ENCODE assay signal across 8 cellular contexts in the genomic region with DNA sequence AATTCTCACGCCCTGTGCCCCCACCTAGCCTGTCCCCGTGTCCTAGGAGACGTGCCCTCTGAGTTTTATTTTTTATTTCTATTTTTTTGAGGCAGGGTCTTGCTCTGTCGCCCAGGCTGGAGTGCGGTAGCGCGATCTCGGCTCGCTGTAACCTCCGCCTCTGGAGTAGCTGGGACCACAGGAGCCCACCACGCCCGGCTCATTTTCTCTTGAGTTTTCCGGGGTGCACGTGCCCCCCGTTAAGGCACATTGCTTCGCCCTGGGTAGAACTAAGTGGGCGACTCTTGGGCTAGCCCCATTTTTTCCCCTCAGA. TPM values are rescaled to one million over a fixed set of nuclear protein-coding genes. Genes with fewer than 3 reads are reported as not detected.
A peak's percentile ranks its signal among the peaks of the same experiment; 100 is the strongest.
DNase-seq lines count a peak whose midpoint lies in the region; ATAC-seq and TF ChIP-seq lines count a peak whose summit lies in the region.

No MANE protein-coding gene starts in this region.

- H3K79me2 ChIP-seq in DOHH2 (ENCODE audit: control insufficient read depth, low read length), result peaks cover 54% of the 10 kb centered on the region
- peaks cover 14% of the 10 kb centered on the region for H3K79me2 ChIP-seq in trophoblast cell (ENCODE audit: control insufficient read depth, insufficient read depth, low read length, poor library complexity)

- ATAC-seq in GM19467 (IDR thresholded peaks at IDR 0.05; ENCODE audit: unreplicated experiment), result no peak

- peaks cover 8% of the 10 kb centered on the region for H3K79me1 ChIP-seq in trophoblast cell (ENCODE audit: low read length)

- TF ChIP-seq POLR2A in esophagus squamous epithelium (IDR thresholded peaks at IDR 0.05), result no peak

- peak overlapping the region; percentile 68 for H2BK5ac ChIP-seq in trophoblast cell (ENCODE audit: low read depth, low read length, poor library complexity)

- peak overlapping the region; percentile 57 for H2BK120ac ChIP-seq in trophoblast cell (ENCODE audit: insufficient read depth, low read length, poor library complexity)

- peak overlapping the region; percentile 65 for H3K14ac ChIP-seq in trophoblast cell (ENCODE audit: low read length)

- H3K9me3 ChIP-seq in DOHH2 (ENCODE audit: control insufficient read depth, insufficient read depth, low read length), result no peaks in the 10 kb centered on the region
- 0 out of 2 replicates have a peak, but pooled peaks cover 3% of the 10 kb centered on the region for H3K9me3 ChIP-seq in SJSA1 (replicated peaks)
- no peaks in the 10 kb centered on the region for H3K9me3 ChIP-seq in esophagus squamous epithelium
- no peaks in the 10 kb centered on the region for H3K9me3 ChIP-seq in trophoblast cell (ENCODE audit: insufficient read depth, low read depth, low read length)

- DNase-seq in SJSA1 (ENCODE audit: low read depth in 1 of 2, low spot score in 2 of 2), result no peak
- no peak for DNase-seq in esophagus squamous epithelium (lab: John Stamatoyannopoulos, UW)
- DNase-seq in trophoblast cell, result no peak
- DNase-seq in cortex of kidney (lab: John Stamatoyannopoulos, UW), result no peak
- DNase-seq in DMS 273 treated with DMSO at 0.1 percent for 48 hours (lab: John Stamatoyannopoulos, UW), result no peak
- DNase-seq in posterior vena cava (ENCODE audit: low spot score), result no peak

- peak overlapping the region; percentile 95 for H4K8ac ChIP-seq in trophoblast cell (ENCODE audit: low read depth, low read length)

- intact Hi-C loops in esophagus squamous epithelium (cut with DNase I), result no loop called here
- intact Hi-C loops in posterior vena cava (cut with DNase I), result loop anchor here in 1 of 2 donors (10.0 kb wide), 1 partner anchor 172 kb away; no protein-coding TSS in a partner anchor

- peaks cover 35% of the 10 kb centered on the region for H3F3A ChIP-seq in DOHH2 (ENCODE audit: control insufficient read depth, insufficient read depth)

- H3K27me3 ChIP-seq in DOHH2 (ENCODE audit: control insufficient read depth, low read length) (no peaks in the 10 kb centered on the region), SJSA1 (replicated peaks) (no peaks in the 10 kb centered on the region), esophagus squamous epithelium (no peaks in the 10 kb centered on the region), trophoblast cell (ENCODE audit: insufficient read depth, low read length) (no peaks in the 10 kb centered on the region)

- H3K36me3 ChIP-seq in DOHH2 (ENCODE audit: control insufficient read depth, low read length) (peaks cover 39% of the 10 kb centered on the region), SJSA1 (peaks cover 35% of the 10 kb centered on the region), esophagus squamous epithelium (peaks cover 0 to 27% (median 7%) of the 10 kb centered on the region in 3 donors), trophoblast cell (ENCODE audit: control insufficient read depth in 1 of 2, insufficient read depth in 2 of 2, low read length in 2 of 2) (peaks cover 3 to 8% of the 10 kb centered on the region in 2 experiments)

- H3K4me2 ChIP-seq in DOHH2 (ENCODE audit: low read length) (peak overlapping the region; percentile 91), trophoblast cell (ENCODE audit: low read length) (peak overlapping the region; percentile 94)

- 42 to 54% methylated on average over 15 to 17 of the region's 17 CpGs for WGBS in esophagus squamous epithelium, 2 donors
- WGBS in trophoblast cell (ENCODE audit: extremely low coverage, insufficient coverage, insufficient read length), result no CpG with 5 or more reads among the region's 17 CpGs

- H3K4me3 ChIP-seq in DOHH2 (ENCODE audit: low read length), result peak overlapping the region; percentile 89
- peak overlapping the region; percentile 91 for H3K4me3 ChIP-seq in SJSA1
- peak overlapping the region; percentile 89 to 96 (median 94) for H3K4me3 ChIP-seq in esophagus squamous epithelium
- H3K4me3 ChIP-seq in trophoblast cell (ENCODE audit: low read depth, low read length), result peak overlapping the region; percentile 87

- H3K4ac ChIP-seq in trophoblast cell (ENCODE audit: low read depth, low read length), result peak overlapping the region; percentile 89

- peaks cover 8% of the 10 kb centered on the region; the same call in 1 of the 2 replicates for H4K20me1 ChIP-seq in DOHH2 (ENCODE audit: control insufficient read depth, insufficient read depth, low read depth, low read length)

- H2AFZ ChIP-seq in trophoblast cell (ENCODE audit: insufficient read depth, low read length, poor library complexity), result peak overlapping the region; percentile 91

- H2AK5ac ChIP-seq in trophoblast cell (ENCODE audit: low read length), result peak overlapping the region; percentile 57

- TF ChIP-seq CTCF in DOHH2 (IDR thresholded peaks at IDR 0.05; ENCODE audit: low read depth, low read length, poor library complexity, severe bottlenecking) (no peak), esophagus squamous epithelium (IDR thresholded peaks at IDR 0.05) (no peak)

- peak overlapping the region; percentile 95 for H4K12ac ChIP-seq in trophoblast cell (ENCODE audit: low read depth, low read length)

- H3K9me2 ChIP-seq in DOHH2 (replicated peaks; ENCODE audit: control insufficient read depth, low read length), result no peaks in the 10 kb centered on the region

- peak overlapping the region; percentile 57 for H3K18ac ChIP-seq in trophoblast cell (ENCODE audit: low read length)

- H4K91ac ChIP-seq in trophoblast cell (ENCODE audit: low read depth, low read length), result peak overlapping the region; percentile 89

- no peak overlapping the region for H3K23ac ChIP-seq in trophoblast cell (ENCODE audit: low read length)

- peak overlapping the region; percentile 80 for H3K9ac ChIP-seq in trophoblast cell (ENCODE audit: low read length)

- H3K27ac ChIP-seq in DOHH2 (ENCODE audit: low read depth, low read length), result peak overlapping the region; percentile 85
- peak overlapping the region; percentile 81 for H3K27ac ChIP-seq in SJSA1
- H3K27ac ChIP-seq in esophagus squamous epithelium, result peak overlapping the region; percentile 91 to 95 (median 93)
- no peak overlapping the region for H3K27ac ChIP-seq in trophoblast cell (ENCODE audit: low read depth, low read length)

- no peak overlapping the region for H2BK12ac ChIP-seq in trophoblast cell (ENCODE audit: low read length)

- peaks cover 78% of the 10 kb centered on the region for H3K4me1 ChIP-seq in DOHH2 (ENCODE audit: control insufficient read depth, low read length)
- peaks cover 10% of the 10 kb centered on the region for H3K4me1 ChIP-seq in SJSA1 (replicated peaks)
- H3K4me1 ChIP-seq in esophagus squamous epithelium, result peaks cover 9 to 45% (median 16%) of the 10 kb centered on the region in 3 donors
- H3K4me1 ChIP-seq in trophoblast cell (ENCODE audit: control insufficient read depth in 1 of 2, insufficient read depth in 2 of 2, low read length in 2 of 2), result peaks cover 4 to 9% of the 10 kb centered on the region in 2 experiments

RNA-seq across cellular contexts. Expression of gene KLHDC4, which starts 0.7 kb away (rescaled TPM):
- 19.5 and 21.2 TPM in 2 replicates for total RNA-seq in SJSA1 (2014; rRNA removed; shearing (Covaris generic))
- 10 to 100 TPM; 16.2 to 29.4 (median 21.5) TPM for total RNA-seq in esophagus squamous epithelium
- polyA plus RNA-seq in trophoblast cell (2013), result 12.8 and 14.2 TPM in 2 replicates
- 10 to 100 TPM; 19.8 to 21.9 TPM for total RNA-seq in posterior vena cava
